14 cellular contexts compared by ENCODE assay signal in genomic region chr6:170017603-170018274, GRCh38.
"Had no signal": no experiment of that assay in that cellular context is flagged by ENCODE, and none has a peak within 500 bp of the region (broad histone marks: within the 10 kb centered on the region; RNA-seq: fewer than 3 reads in every experiment).

No MANE protein-coding gene starts in this region.

- H3K4me3 Mint-ChIP-seq: activated CD8-positive, alpha-beta T cell treated with anti-CD3 and anti-CD28 coated beads for 36 hours; activated naive CD8-positive, alpha-beta T cell treated with anti-CD3 and anti-CD28 coated beads, Interleukin-2, amount 10 ng/mL, durations not matched to agents 7 days and 5 days; activated T-helper 1 cell treated with anti-CD3 and anti-CD28 coated beads, Interleukin-12 subunit alpha, Interleukin-12 subunit beta, Interleukin-2, Interleukin-4 antibody, amounts not matched to agents 30 ng/mL and 10 ng/mL and 1 ng/mL, durations not matched to agents 14 hours and 24 hours and 36 hours; mesothelial cell of epicardium had no signal

- H3K27ac Mint-ChIP-seq: activated CD8-positive, alpha-beta T cell treated with anti-CD3 and anti-CD28 coated beads for 36 hours; activated naive CD8-positive, alpha-beta T cell treated with anti-CD3 and anti-CD28 coated beads, Interleukin-2, amount 10 ng/mL, durations not matched to agents 7 days and 5 days; activated T-helper 1 cell treated with anti-CD3 and anti-CD28 coated beads, Interleukin-12 subunit alpha, Interleukin-12 subunit beta, Interleukin-2, Interleukin-4 antibody, amounts not matched to agents 30 ng/mL and 10 ng/mL and 1 ng/mL, durations not matched to agents 14 hours and 24 hours and 36 hours; mesothelial cell of epicardium had no signal

- H3K4me3 ChIP-seq: lower lobe of right lung, right lobe of liver, thoracic aorta had no signal

- H3K27me3 ChIP-seq: brain microvascular endothelial cell, right lobe of liver had no signal

- H3K27ac ChIP-seq: brain microvascular endothelial cell, lower lobe of right lung, right lobe of liver, thoracic aorta, VCaP had no signal

- H3K4me1 Mint-ChIP-seq: mesothelial cell of epicardium had no signal

- H3K9me3 ChIP-seq: lower lobe of right lung, right lobe of liver, thoracic aorta had no signal

- H3K9me3 Mint-ChIP-seq: activated CD8-positive, alpha-beta T cell treated with anti-CD3 and anti-CD28 coated beads for 36 hours; activated naive CD8-positive, alpha-beta T cell treated with anti-CD3 and anti-CD28 coated beads, Interleukin-2, amount 10 ng/mL, durations not matched to agents 7 days and 5 days; activated T-helper 1 cell treated with anti-CD3 and anti-CD28 coated beads, Interleukin-12 subunit alpha, Interleukin-12 subunit beta, Interleukin-2, Interleukin-4 antibody, amounts not matched to agents 30 ng/mL and 10 ng/mL and 1 ng/mL, durations not matched to agents 14 hours and 24 hours and 36 hours had no signal

- ATAC-seq: activated CD8-positive, alpha-beta T cell treated with anti-CD3 and anti-CD28 coated beads for 36 hours; lower lobe of right lung had no signal

- DNase-seq: activated CD4-positive, alpha-beta T cell treated with anti-CD3 and anti-CD28 coated beads for 1 hour; activated CD8-positive, alpha-beta T cell treated with anti-CD3 and anti-CD28 coated beads for 36 hours; activated naive CD4-positive, alpha-beta T cell; activated naive CD8-positive, alpha-beta T cell treated with anti-CD3 and anti-CD28 coated beads, Interleukin-2, amount 10 ng/mL, durations not matched to agents 7 days and 5 days; brain microvascular endothelial cell; effector memory CD4-positive, alpha-beta T cell; foreskin melanocyte; lower lobe of right lung; right lobe of liver; T-helper 1 cell had no signal

- H3K36me3 ChIP-seq: brain microvascular endothelial cell, lower lobe of right lung, right lobe of liver, thoracic aorta had no signal

- H3K36me3 Mint-ChIP-seq: activated naive CD8-positive, alpha-beta T cell treated with anti-CD3 and anti-CD28 coated beads, Interleukin-2, amount 10 ng/mL, durations not matched to agents 7 days and 5 days; mesothelial cell of epicardium had no signal

- H3K4me1 ChIP-seq: lower lobe of right lung, right lobe of liver had no signal
